In the genomic region with DNA sequence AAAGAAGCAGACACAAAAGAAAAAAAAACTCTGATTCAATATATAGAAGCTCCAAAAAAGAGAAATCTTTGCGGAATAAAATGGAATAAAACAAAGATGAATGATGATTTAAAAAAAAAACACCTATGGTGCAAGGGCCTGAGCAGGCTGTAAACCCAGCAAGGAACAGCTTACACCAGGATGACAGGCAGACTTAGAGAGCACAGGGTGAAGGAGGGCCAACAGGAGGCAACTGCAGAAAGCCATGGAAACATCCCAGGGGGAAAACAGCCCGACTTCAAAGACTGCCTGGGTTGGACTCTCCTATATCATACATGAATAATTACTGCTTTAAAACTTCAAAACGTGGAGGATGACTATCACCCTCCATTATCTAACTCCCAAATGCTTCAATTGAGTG, we compare ENCODE assay signal across 28 cellular contexts.
"Had no signal": no experiment of that assay in that cellular context is flagged by ENCODE, and none has a peak within 500 bp of the region (broad histone marks: within the 10 kb centered on the region; RNA-seq: fewer than 3 reads in every experiment).

No MANE protein-coding gene starts in this region.

- H3K4me1 ChIP-seq: SJCRH30 had no signal

- ATAC-seq: activated naive CD8-positive, alpha-beta T cell treated with anti-CD3 and anti-CD28 coated beads, Interleukin-2, amount 50 U/mL, for 24 hours; activated T-cell treated with anti-CD3 and anti-CD28 coated beads, Interleukin-2, amount 50 U/mL, for 4 hours; Panc1 had no signal

- H3K9me3 ChIP-seq: SJCRH30 had no signal

- H3K4me3 ChIP-seq: SJCRH30, SK-N-MC had no signal

- H3K36me3 ChIP-seq: brain microvascular endothelial cell, SJCRH30 had no signal

- DNase-seq: activated B cell treated with CpG ODN at 0.5 μM for 24 hours; activated CD4-positive, alpha-beta memory T cell treated with anti-CD3 and anti-CD28 coated beads for 36 hours; activated CD4-positive, alpha-beta T cell treated with anti-CD3 and anti-CD28 coated beads for 4 hours; activated CD4-positive, alpha-beta T cell treated with anti-CD3 and anti-CD28 coated beads, Interleukin-2, amount 50 U/mL, for 1 hour; activated CD4-positive, CD25-positive, alpha-beta regulatory T cell treated with anti-CD3 and anti-CD28 coated beads, Interleukin-2, amount 50 U/mL, for 72 hours; activated CD8-positive, alpha-beta memory T cell treated with anti-CD3 and anti-CD28 coated beads, Interleukin-2, amount 50 U/mL, for 4 hours; activated effector memory CD4-positive, alpha-beta T cell treated with Interleukin-2 at 50 U/mL for 16 hours; activated naive CD4-positive, alpha-beta T cell treated with anti-CD3 and anti-CD28 coated beads, Interleukin-2, amount 10 ng/mL, durations not matched to agents 7 days and 5 days; activated naive CD8-positive, alpha-beta T cell treated with anti-CD3 and anti-CD28 coated beads, Interleukin-2, amount 50 U/mL, for 24 hours; activated T-cell treated with anti-CD3 and anti-CD28 coated beads for 4 hours; activated T-cell treated with anti-CD3 and anti-CD28 coated beads, Interleukin-2, amount 50 U/mL, for 4 hours; aorta; brain microvascular endothelial cell; central memory CD4-positive, alpha-beta T cell; KG1; MM.1S; MV-4-11; NCI-H1092; NCI-H1436 treated with DMSO at 0.1 percent for 48 hours; NCI-H1694 treated with DMSO at 0.1 percent for 48 hours; NCI-H2029; NCI-H2171 treated with DMSO at 0.1 percent for 48 hours; NCI-H2227 treated with DMSO at 0.1 percent for 48 hours; NCI-H446; NCI-H510A treated with DMSO at 0.1 percent for 48 hours; SJCRH30 had no signal

- H3K27ac ChIP-seq: brain microvascular endothelial cell, SJCRH30, SK-N-MC had no signal
